Comparison of ENCODE assay signal across 2 cellular contexts in genomic region chr10:77782328-77783061, GRCh38.
TF ChIP-seq lines count a peak whose summit lies in the region.

No MANE protein-coding gene starts in this region.

TF ChIP-seq in HEK293, 187 proteins besides CTCF, POLR2A, EP300 and RAD21 (continued from another document):
- TF ChIP-seq SCRT2 (tag by site-specific recombination; IDR thresholded peaks at IDR 0.05) (peak; percentile 72), SCRT1 (tag by site-specific recombination; IDR thresholded peaks at IDR 0.05; ENCODE audit: borderline replicate concordance) (peak; percentile 49; the same call in 1 of the 2 replicates)

TF ChIP-seq in K562, 482 proteins besides CTCF, POLR2A, EP300 and RAD21 (continued from another document):
- TF ChIP-seq, protein P1, sequence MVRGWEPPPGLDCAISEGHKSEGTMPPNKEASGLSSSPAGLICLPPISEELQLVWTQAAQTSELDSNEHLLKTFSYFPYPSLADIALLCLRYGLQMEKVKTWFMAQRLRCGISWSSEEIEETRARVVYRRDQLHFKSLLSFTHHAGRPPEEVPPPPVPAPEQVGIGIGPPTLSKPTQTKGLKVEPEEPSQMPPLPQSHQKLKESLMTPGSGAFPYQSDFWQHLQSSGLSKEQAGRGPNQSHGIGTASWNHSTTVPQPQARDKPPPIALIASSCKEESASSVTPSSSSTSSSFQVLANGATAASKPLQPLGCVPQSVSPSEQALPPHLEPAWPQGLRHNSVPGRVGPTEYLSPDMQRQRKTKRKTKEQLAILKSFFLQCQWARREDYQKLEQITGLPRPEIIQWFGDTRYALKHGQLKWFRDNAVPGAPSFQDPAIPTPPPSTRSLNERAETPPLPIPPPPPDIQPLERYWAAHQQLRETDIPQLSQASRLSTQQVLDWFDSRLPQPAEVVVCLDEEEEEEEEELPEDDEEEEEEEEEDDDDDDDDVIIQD (CRISPR knock-in tag; IDR thresholded peaks at IDR 0.05), result no peak
- no peak for TF ChIP-seq ZNF449 (CRISPR knock-in tag; IDR thresholded peaks at IDR 0.05)
- TF ChIP-seq PATZ1 (CRISPR knock-in tag; IDR thresholded peaks at IDR 0.05; ENCODE audit: borderline replicate concordance), result no peak
- TF ChIP-seq, protein P2, sequence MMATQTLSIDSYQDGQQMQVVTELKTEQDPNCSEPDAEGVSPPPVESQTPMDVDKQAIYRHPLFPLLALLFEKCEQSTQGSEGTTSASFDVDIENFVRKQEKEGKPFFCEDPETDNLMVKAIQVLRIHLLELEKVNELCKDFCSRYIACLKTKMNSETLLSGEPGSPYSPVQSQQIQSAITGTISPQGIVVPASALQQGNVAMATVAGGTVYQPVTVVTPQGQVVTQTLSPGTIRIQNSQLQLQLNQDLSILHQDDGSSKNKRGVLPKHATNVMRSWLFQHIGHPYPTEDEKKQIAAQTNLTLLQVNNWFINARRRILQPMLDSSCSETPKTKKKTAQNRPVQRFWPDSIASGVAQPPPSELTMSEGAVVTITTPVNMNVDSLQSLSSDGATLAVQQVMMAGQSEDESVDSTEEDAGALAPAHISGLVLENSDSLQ (IDR thresholded peaks at IDR 0.05), result no peak
- TF ChIP-seq, protein P3, sequence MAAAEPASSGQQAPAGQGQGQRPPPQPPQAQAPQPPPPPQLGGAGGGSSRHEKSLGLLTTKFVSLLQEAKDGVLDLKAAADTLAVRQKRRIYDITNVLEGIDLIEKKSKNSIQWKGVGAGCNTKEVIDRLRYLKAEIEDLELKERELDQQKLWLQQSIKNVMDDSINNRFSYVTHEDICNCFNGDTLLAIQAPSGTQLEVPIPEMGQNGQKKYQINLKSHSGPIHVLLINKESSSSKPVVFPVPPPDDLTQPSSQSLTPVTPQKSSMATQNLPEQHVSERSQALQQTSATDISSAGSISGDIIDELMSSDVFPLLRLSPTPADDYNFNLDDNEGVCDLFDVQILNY (CRISPR knock-in tag; IDR thresholded peaks at IDR 0.05), result no peak
- TF ChIP-seq ZNF511 (CRISPR knock-in tag; IDR thresholded peaks at IDR 0.05), result no peak
- TF ChIP-seq KDM1A (IDR thresholded peaks at IDR 0.05), result no peak
- no peak for TF ChIP-seq TEAD1 (CRISPR knock-in tag; IDR thresholded peaks at IDR 0.05)
- no peak for TF ChIP-seq ZNF282 (CRISPR knock-in tag; IDR thresholded peaks at IDR 0.05)
- no peak for TF ChIP-seq PTTG1 (tag; IDR thresholded peaks at IDR 0.05; ENCODE audit: low read depth)
